Comparison of ENCODE assay signal across 14 cellular contexts in genomic region chr3:197428961-197429360, GRCh38.
DNase-seq lines count a peak whose midpoint lies in the region; ATAC-seq and TF ChIP-seq lines count a peak whose summit lies in the region.
"Had no signal": no experiment of that assay in that cellular context is flagged by ENCODE, and none has a peak within 500 bp of the region (broad histone marks: within the 10 kb centered on the region; RNA-seq: fewer than 3 reads in every experiment).

No MANE protein-coding gene starts in this region.

- H3K4me3 Mint-ChIP-seq in activated naive CD8-positive, alpha-beta T cell treated with anti-CD3 and anti-CD28 coated beads, Interleukin-2, amount 50 U/mL, for 24 hours: peak overlapping the region; percentile 67
- peak overlapping the region in 6 of 10 donors; percentile 31 to 80 (median 62) for H3K4me3 Mint-ChIP-seq in naive thymus-derived CD8-positive, alpha-beta T cell

- ATAC-seq in activated naive CD8-positive, alpha-beta T cell treated with anti-CD3 and anti-CD28 coated beads, Interleukin-2, amount 50 U/mL, for 24 hours: no peak
- ATAC-seq in naive thymus-derived CD8-positive, alpha-beta T cell: no peak
- ATAC-seq in GM19467 (IDR thresholded peaks at IDR 0.05; ENCODE audit: unreplicated experiment): no peak
- no peak for ATAC-seq in HG02981 (IDR thresholded peaks at IDR 0.05; ENCODE audit: unreplicated experiment)
- ATAC-seq: SK-N-SH treated with all-trans-retinoic acid at 6 μM for 48 hours had no signal

- H3K27me3 Mint-ChIP-seq in activated naive CD8-positive, alpha-beta T cell treated with anti-CD3 and anti-CD28 coated beads, Interleukin-2, amount 50 U/mL, for 24 hours: peaks cover 20% of the 10 kb centered on the region
- peaks cover 0 to 18% (median 2%) of the 10 kb centered on the region in 5 donors for H3K27me3 Mint-ChIP-seq in naive thymus-derived CD8-positive, alpha-beta T cell

- no peaks in the 10 kb centered on the region for H3K9me3 Mint-ChIP-seq in activated naive CD8-positive, alpha-beta T cell treated with anti-CD3 and anti-CD28 coated beads, Interleukin-2, amount 50 U/mL, for 24 hours
- no peaks in the 10 kb centered on the region for H3K9me3 Mint-ChIP-seq in naive thymus-derived CD8-positive, alpha-beta T cell

- POLR2A ChIA-PET in naive thymus-derived CD8-positive, alpha-beta T cell (lab: Charles Lee): no interaction called here

- in situ Hi-C loops in GM13976 (cut with MboI; ENCODE audit: low sequenced_read_pairs, unreplicated experiment): no loop called here

- H3K4me1 Mint-ChIP-seq in activated naive CD8-positive, alpha-beta T cell treated with anti-CD3 and anti-CD28 coated beads, Interleukin-2, amount 50 U/mL, for 24 hours: peaks cover 36% of the 10 kb centered on the region
- peaks cover 12 to 36% (median 18%) of the 10 kb centered on the region in 4 donors for H3K4me1 Mint-ChIP-seq in naive thymus-derived CD8-positive, alpha-beta T cell

- peak overlapping the region; percentile 91 for H3K27ac Mint-ChIP-seq in activated naive CD8-positive, alpha-beta T cell treated with anti-CD3 and anti-CD28 coated beads, Interleukin-2, amount 50 U/mL, for 24 hours
- peak overlapping the region in 3 of 10 donors; percentile 46 to 79 (median 68) for H3K27ac Mint-ChIP-seq in naive thymus-derived CD8-positive, alpha-beta T cell

- no peak for TF ChIP-seq CTCF in GM13976 (IDR thresholded peaks at IDR 0.05; ENCODE audit: borderline replicate concordance, control extremely low read depth, extremely low read depth, insufficient read depth, missing control alignments)

- H3K36me3 Mint-ChIP-seq in activated naive CD8-positive, alpha-beta T cell treated with anti-CD3 and anti-CD28 coated beads, Interleukin-2, amount 50 U/mL, for 24 hours (ENCODE audit: low read depth): no peaks in the 10 kb centered on the region
- H3K36me3 Mint-ChIP-seq in naive thymus-derived CD8-positive, alpha-beta T cell: no peaks in the 10 kb centered on the region

- peak; percentile 52 for DNase-seq in NCI-H82 (lab: John Stamatoyannopoulos, UW)
- DNase-seq in NCI-H82 treated with DMSO at 0.1 percent for 48 hours (lab: John Stamatoyannopoulos, UW; ENCODE audit: unreplicated experiment): no peak
- DNase-seq in ELF-1 (ENCODE audit: low read depth, low spot score): peak; percentile 42
- no peak for DNase-seq in activated naive CD8-positive, alpha-beta T cell treated with anti-CD3 and anti-CD28 coated beads, Interleukin-2, amount 50 U/mL, for 24 hours
- no peak for DNase-seq in naive thymus-derived CD8-positive, alpha-beta T cell
- no peak for DNase-seq in GM13976 (ENCODE audit: low spot score)
- DNase-seq: C1 segment of cervical spinal cord, hypothalamus, NCI-H2029 treated with DMSO at 0.1 percent for 48 hours, NCI-H524 treated with DMSO at 0.1 percent for 48 hours, small intestine had no signal

Comparison
In these comparisons a context has a peak if more than half of its experiments do, and no peak if none do; other contexts are left out.
1. DNase-seq: peak in NCI-H82 (single experiment) and ELF-1 (single experiment); none in NCI-H82 treated with DMSO at 0.1 percent for 48 hours (single experiment), activated naive CD8-positive, alpha-beta T cell treated with anti-CD3 and anti-CD28 coated beads, Interleukin-2, amount 50 U/mL, for 24 hours (single experiment), naive thymus-derived CD8-positive, alpha-beta T cell (0 of 10) and GM13976 (single experiment).